In the genomic region with DNA sequence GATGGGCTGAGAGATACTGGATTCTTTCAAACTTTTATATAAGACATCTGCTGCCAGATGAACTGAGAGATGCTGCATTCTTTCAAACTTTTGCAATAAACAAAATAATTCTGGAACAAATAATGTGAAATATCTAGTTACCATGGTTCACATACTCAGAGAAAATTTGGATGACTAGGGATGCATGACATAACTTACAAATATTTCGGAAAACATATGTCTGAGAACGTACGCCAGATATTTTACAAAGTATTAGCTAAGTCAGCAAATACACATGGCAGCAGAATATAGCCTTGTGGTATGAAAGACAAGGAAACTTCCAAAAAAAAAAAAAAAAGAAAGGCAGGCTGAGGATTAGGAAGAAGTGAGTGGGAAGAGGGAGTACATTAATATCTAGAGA, we compare ENCODE assay signal across 17 cellular contexts.
DNase-seq lines count a peak whose midpoint lies in the region; ATAC-seq, FAIRE-seq and TF ChIP-seq lines count a peak whose summit lies in the region.
"Had no signal": no experiment of that assay in that cellular context is flagged by ENCODE, and none has a peak within 500 bp of the region (broad histone marks: within the 10 kb centered on the region; RNA-seq: fewer than 3 reads in every experiment).

No MANE protein-coding gene starts in this region.

- no peaks in the 10 kb centered on the region for H3K79me2 ChIP-seq in K562 (ENCODE audit: control insufficient read depth, insufficient read depth, low read length)

- DNase-seq in BJ (ENCODE audit: low read depth): peak; percentile 23
- peak; percentile 53 for DNase-seq in GM03348 (ENCODE audit: low spot score)
- no peak for DNase-seq in K562 (ENCODE audit: extremely low read depth in 1 of 4, low spot score in 3 of 4)
- DNase-seq in naive thymus-derived CD8-positive, alpha-beta T cell: no peak
- no peak for DNase-seq in epidermal melanocyte (ENCODE audit: insufficient read length, low spot score)
- no peak for DNase-seq in uterus
- DNase-seq in NCI-H2171 (lab: John Stamatoyannopoulos, UW): no peak
- DNase-seq: activated gamma-delta T cell treated with Interleukin-2 at 50 U/mL for 16 hours, dorsolateral prefrontal cortex, esophagus squamous epithelium, heart right ventricle, NCI-H2029, WERI-Rb-1 had no signal

- H3K27me3 ChIP-seq in BJ (ENCODE audit: control insufficient read depth, insufficient read depth, low read length) (no peaks in the 10 kb centered on the region), K562 (ENCODE audit: control insufficient read depth in 2 of 2, insufficient read depth in 2 of 2, low read length in 2 of 2) (peaks cover under 1 to 15% of the 10 kb centered on the region in 2 experiments; a peak in 3 of 5 replicates), uterus (no peaks in the 10 kb centered on the region)
- H3K27me3 ChIP-seq: dorsolateral prefrontal cortex, esophagus squamous epithelium, heart right ventricle, thyroid gland had no signal

- peak overlapping the region in 9 of 10 donors; percentile 11 to 78 (median 66) for H3K27ac Mint-ChIP-seq in naive thymus-derived CD8-positive, alpha-beta T cell

- POLR2A ChIA-PET in BJ (lab: Charles Lee): no interaction called here
- POLR2A ChIA-PET in K562 (lab: Yijun Ruan, JAX): interaction anchor here (0.6 kb wide), 1 partner anchor 89 kb away, joined by 3 read pairs; no protein-coding TSS in a partner anchor
- POLR2A ChIA-PET in naive thymus-derived CD8-positive, alpha-beta T cell (lab: Charles Lee): interaction anchor here (0.6 to 1.3 kb wide), 3 partner anchors 8 to 45 kb away, joined by 3 to 4 read pairs (median 3); no protein-coding TSS in a partner anchor

- peaks cover 25 to 72% (median 66%) of the 10 kb centered on the region in 4 donors for H3K4me1 Mint-ChIP-seq in naive thymus-derived CD8-positive, alpha-beta T cell

- no peak for ATAC-seq in K562
- ATAC-seq in naive thymus-derived CD8-positive, alpha-beta T cell: no peak
- ATAC-seq: heart right ventricle had no signal

- no peak overlapping the region for H3K27ac ChIP-seq in K562 (ENCODE audit: extremely low read depth, low read depth, low read length)
- H3K27ac ChIP-seq in uterus: no peak overlapping the region
- H3K27ac ChIP-seq: C4-2B, heart right ventricle, thyroid gland, WERI-Rb-1 had no signal

- H3K4me2 ChIP-seq in K562 (ENCODE audit: insufficient read depth, low read length): no peak overlapping the region

- no peak overlapping the region for H3K4me3 ChIP-seq in BJ (ENCODE audit: low read depth, low read length)
- H3K4me3 ChIP-seq in K562: no peak overlapping the region
- no peak overlapping the region for H3K4me3 ChIP-seq in uterus
- H3K4me3 ChIP-seq: dorsolateral prefrontal cortex, esophagus squamous epithelium, heart right ventricle, thyroid gland had no signal

- H4K20me1 ChIP-seq in K562 (replicated peaks; ENCODE audit: control insufficient read depth, insufficient read depth, low read length): peaks cover 4% of the 10 kb centered on the region; the same call in 1 of the 2 replicates

- no peak for TF ChIP-seq EP300 in K562 (IDR thresholded peaks at IDR 0.05; ENCODE audit: low read length)

- BruUV-seq in K562 (replicated peaks; lab: Mats Ljungman, UMichigan): no TSS peak

- H3K36me3 ChIP-seq in BJ (ENCODE audit: control insufficient read depth, insufficient read depth, low read length) (no peaks in the 10 kb centered on the region), K562 (ENCODE audit: control insufficient read depth, insufficient read depth, low read length) (no peaks in the 10 kb centered on the region), uterus (no peaks in the 10 kb centered on the region)
- H3K36me3 ChIP-seq: thyroid gland had no signal

- TF ChIP-seq POLR2A in K562 (conservative IDR thresholded peaks at IDR 0.05) (no peak), uterus (IDR thresholded peaks at IDR 0.05) (no peak)

- H3K36me3 Mint-ChIP-seq in naive thymus-derived CD8-positive, alpha-beta T cell: peaks cover 0 to 58% (median 29%) of the 10 kb centered on the region in 3 donors

- no peak overlapping the region for H3K9ac ChIP-seq in K562 (ENCODE audit: insufficient read depth in 1 of 2, low read depth in 2 of 2, low read length in 2 of 2)

- H3K9me3 ChIP-seq in K562 (replicated peaks; ENCODE audit: control insufficient read depth, insufficient read depth, low read depth, low read length): no peaks in the 10 kb centered on the region
- no peaks in the 10 kb centered on the region for H3K9me3 ChIP-seq in uterus
- H3K9me3 ChIP-seq: esophagus squamous epithelium, heart right ventricle, thyroid gland had no signal

- no peaks in the 10 kb centered on the region for H3K9me3 Mint-ChIP-seq in naive thymus-derived CD8-positive, alpha-beta T cell

- in situ Hi-C loops in K562 (cut with MboI): loop anchor here (25.0 kb wide), 1 partner anchor 593 kb away; no protein-coding TSS in a partner anchor

- TF ChIP-seq CTCF in BJ (IDR thresholded peaks at IDR 0.05; ENCODE audit: insufficient read depth, low read depth, low read length) (no peak), K562 (IDR thresholded peaks at IDR 0.05 in 2 of 3, conservative IDR thresholded peaks at IDR 0.05 in 1 of 3; ENCODE audit: insufficient read depth in 2 of 3, low read depth in 1 of 3, low read length in 3 of 3) (no peak), uterus (IDR thresholded peaks at IDR 0.05) (no peak)

- no peak overlapping the region for H3K4me3 Mint-ChIP-seq in naive thymus-derived CD8-positive, alpha-beta T cell

- H3K9me1 ChIP-seq in K562 (ENCODE audit: control insufficient read depth, insufficient read depth, low read length): no peaks in the 10 kb centered on the region

- WGBS in K562 (ENCODE audit: insufficient coverage, low coverage, missing lambda C conversion rate): 28% methylated on average over 3 of the region's 3 CpGs

- no peaks in the 10 kb centered on the region for H3K4me1 ChIP-seq in K562 (replicated peaks in 1 of 2; ENCODE audit: control insufficient read depth in 2 of 2, insufficient read depth in 2 of 2, low read length in 2 of 2)
- peaks cover 3 to 7% of the 10 kb centered on the region in 2 donors for H3K4me1 ChIP-seq in uterus

- no peak for TF ChIP-seq RAD21 in K562 (CRISPR knock-in tag; conservative IDR thresholded peaks at IDR 0.05 in 1 of 2, IDR thresholded peaks at IDR 0.05 in 1 of 2)

- CTCF ChIA-PET in BJ (lab: Yijun Ruan, JAX): interaction anchor here (0.5 to 1.4 kb wide), 3 partner anchors 8 to 310 kb away, joined by 3 read pairs; no protein-coding TSS in a partner anchor
- CTCF ChIA-PET in K562 (lab: Yijun Ruan, JAX; ENCODE audit: low intra/inter-chr PET ratio): no interaction called here

- H2AFZ ChIP-seq in K562 (ENCODE audit: low read depth, low read length): no peak overlapping the region

- intact Hi-C loops in K562 (cut with micrococcal nuclease) (no loop called here), uterus (cut with DNase I; ENCODE audit: low total_unique reads) (loop anchor here (10.0 kb wide), 1 partner anchor 156 kb away; the partner anchor contains the start of gene FYN)

- no peaks in the 10 kb centered on the region for H3K27me3 Mint-ChIP-seq in naive thymus-derived CD8-positive, alpha-beta T cell

- FAIRE-seq in K562 (lab: Jason Lieb, UNC): no peak
- FAIRE-seq: bronchial epithelial cell, keratinocyte had no signal

TF ChIP-seq in K562, 482 proteins besides CTCF, POLR2A, EP300 and RAD21:
- TF ChIP-seq MBD1 (CRISPR knock-in tag; IDR thresholded peaks at IDR 0.05) (no peak), MAFK (IDR thresholded peaks at IDR 0.05; ENCODE audit: low read length) (peak; percentile 52; the same call in 1 of the 2 replicates), C11orf30 (IDR thresholded peaks at IDR 0.05; ENCODE audit: low read depth) (peak; percentile 72; the same call in 1 of the 2 replicates), MAFF (IDR thresholded peaks at IDR 0.05; ENCODE audit: low read length) (peak; percentile 81), ZNF316 (IDR thresholded peaks at IDR 0.05) (peak; percentile 89), MAFG (tag; conservative IDR thresholded peaks at IDR 0.05) (peak; percentile 78), E2F5 (CRISPR knock-in tag; IDR thresholded peaks at IDR 0.05) (no peak)
TF ChIP-seq in K562: peak in this region for 5.

Comparison
In these comparisons a context has a peak if more than half of its experiments do, and no peak if none do; other contexts are left out.
1. DNase-seq: peak in BJ (single experiment) and GM03348 (single experiment); none in K562 (0 of 4), naive thymus-derived CD8-positive, alpha-beta T cell (0 of 10), epidermal melanocyte (single experiment), uterus (0 of 2) and NCI-H2171 (single experiment).